Comparison of ENCODE assay signal across 17 cellular contexts in genomic region chr1:36731226-36732037, GRCh38.
A peak's percentile ranks its signal among the peaks of the same experiment; 100 is the strongest.
DNase-seq lines count a peak whose midpoint lies in the region; ATAC-seq and TF ChIP-seq lines count a peak whose summit lies in the region.
"Had no signal": no experiment of that assay in that cellular context is flagged by ENCODE, and none has a peak within 500 bp of the region (broad histone marks: within the 10 kb centered on the region; RNA-seq: fewer than 3 reads in every experiment).

No MANE protein-coding gene starts in this region.

- TF ChIP-seq CTCF in GM12875 (IDR thresholded peaks at IDR 0.05; ENCODE audit: borderline replicate concordance, insufficient read depth, low read depth, low read length): 0 out of 2 replicates have a peak, but pooled peaks have one; percentile 22
- TF ChIP-seq CTCF in OCI-LY7 (conservative IDR thresholded peaks at IDR 0.05; ENCODE audit: low read length): peak; percentile 59
- TF ChIP-seq CTCF in adrenal gland (IDR thresholded peaks at IDR 0.05): no peak

- H3K4me3 ChIP-seq in GM12875 (ENCODE audit: low read depth, low read length) (no peak overlapping the region), OCI-LY7 (ENCODE audit: low read depth, low read length, poor library complexity, severe bottlenecking) (no peak overlapping the region), adrenal gland (no peak overlapping the region)
- H3K4me3 ChIP-seq: gastroesophageal sphincter, right atrium auricular region, testis had no signal

- DNase-seq in ELF-1 (ENCODE audit: low read depth, low spot score): peak; percentile 58
- DNase-seq in OCI-LY7 (ENCODE audit: low spot score): no peak
- peak; percentile 39 for DNase-seq in left lobe of liver (ENCODE audit: low spot score)
- no peak for DNase-seq in amniotic stem cell (lab: John Stamatoyannopoulos, UW)
- no peak for DNase-seq in adrenal gland
- DNase-seq in NCI-H1105 treated with DMSO at 0.1 percent for 48 hours (lab: John Stamatoyannopoulos, UW): no peak
- DNase-seq: activated gamma-delta T cell, HFFc6, immature natural killer cell, NCI-H1436 treated with DMSO at 0.1 percent for 48 hours, NCI-H446 treated with DMSO at 0.1 percent for 48 hours, PC-9, testis had no signal

- ATAC-seq in left lobe of liver: no peak
- ATAC-seq: gastroesophageal sphincter; natural killer cell treated with Interleukin-12 subunit alpha and Interleukin-12 subunit beta and Interleukin-15 and Interleukin-18, amount 100 ng/mL, for 72 hours had no signal

- no peaks in the 10 kb centered on the region for H4K20me1 ChIP-seq in OCI-LY7 (ENCODE audit: insufficient read depth, low read length)

- H3K4me1 ChIP-seq in OCI-LY7 (ENCODE audit: insufficient read depth, low read length, poor library complexity, severe bottlenecking) (no peaks in the 10 kb centered on the region), adrenal gland (replicated peaks in 1 of 2) (no peaks in the 10 kb centered on the region)
- H3K4me1 ChIP-seq: gastroesophageal sphincter, right atrium auricular region, testis had no signal

- no peaks in the 10 kb centered on the region for H3K9me2 ChIP-seq in OCI-LY7 (ENCODE audit: insufficient read depth, low read length)

- H3K9me3 ChIP-seq in OCI-LY7 (ENCODE audit: low read length): no peaks in the 10 kb centered on the region
- H3K9me3 ChIP-seq in adrenal gland (replicated peaks in 1 of 3): no peaks in the 10 kb centered on the region
- H3K9me3 ChIP-seq: gastroesophageal sphincter, right atrium auricular region, testis had no signal

- H3K4me2 ChIP-seq in OCI-LY7 (ENCODE audit: low read length): no peak overlapping the region

- no peak overlapping the region for H3K27ac ChIP-seq in OCI-LY7 (ENCODE audit: low read depth, low read length, poor library complexity, severe bottlenecking)
- no peak overlapping the region for H3K27ac ChIP-seq in adrenal gland
- H3K27ac ChIP-seq: gastroesophageal sphincter, PC-9, right atrium auricular region, testis had no signal

- H2AFZ ChIP-seq in OCI-LY7 (ENCODE audit: low read length): no peak overlapping the region

- CTCF ChIA-PET in OCI-LY7 (lab: Charles Lee; ENCODE audit: unreplicated experiment): no interaction called here

- POLR2A ChIA-PET in OCI-LY7 (lab: Charles Lee): interaction anchor here (1.1 kb wide), 1 partner anchor 18 kb away, joined by 3 read pairs; no protein-coding TSS in a partner anchor

- no peaks in the 10 kb centered on the region for H3K27me3 ChIP-seq in adrenal gland
- H3K27me3 ChIP-seq: testis had no signal

- intact Hi-C loops in OCI-LY7 (cut with micrococcal nuclease; ENCODE audit: unreplicated experiment): no loop called here
- intact Hi-C loops in adrenal gland (cut with DNase I): no loop called here

- BruUV-seq in OCI-LY7 (replicated peaks; lab: Mats Ljungman, UMichigan): no TSS peak

- H3K79me2 ChIP-seq in OCI-LY7 (ENCODE audit: insufficient read depth, low read depth, low read length): no peaks in the 10 kb centered on the region

- H3K36me3 ChIP-seq in OCI-LY7 (ENCODE audit: insufficient read depth, low read length) (no peaks in the 10 kb centered on the region), adrenal gland (replicated peaks in 1 of 2) (no peaks in the 10 kb centered on the region)
- H3K36me3 ChIP-seq: gastroesophageal sphincter, right atrium auricular region had no signal

- 53 to 77% (median 69%) methylated on average over 10 to 11 of the region's 11 CpGs for WGBS in adrenal gland, 4 donors

- TF ChIP-seq POLR2A in adrenal gland (IDR thresholded peaks at IDR 0.05): no peak

Comparison
In these comparisons a context has a peak if more than half of its experiments do, and no peak if none do; other contexts are left out.
1. DNase-seq: peak in ELF-1 (single experiment) and left lobe of liver (single experiment); none in OCI-LY7 (single experiment), amniotic stem cell (single experiment), adrenal gland (0 of 7) and NCI-H1105 treated with DMSO at 0.1 percent for 48 hours (single experiment).
2. CTCF ChIP-seq: peak in GM12875 (single experiment) and OCI-LY7 (single experiment); none in adrenal gland (0 of 6).